1 cellular context compared by ENCODE assay signal in the genomic region with DNA sequence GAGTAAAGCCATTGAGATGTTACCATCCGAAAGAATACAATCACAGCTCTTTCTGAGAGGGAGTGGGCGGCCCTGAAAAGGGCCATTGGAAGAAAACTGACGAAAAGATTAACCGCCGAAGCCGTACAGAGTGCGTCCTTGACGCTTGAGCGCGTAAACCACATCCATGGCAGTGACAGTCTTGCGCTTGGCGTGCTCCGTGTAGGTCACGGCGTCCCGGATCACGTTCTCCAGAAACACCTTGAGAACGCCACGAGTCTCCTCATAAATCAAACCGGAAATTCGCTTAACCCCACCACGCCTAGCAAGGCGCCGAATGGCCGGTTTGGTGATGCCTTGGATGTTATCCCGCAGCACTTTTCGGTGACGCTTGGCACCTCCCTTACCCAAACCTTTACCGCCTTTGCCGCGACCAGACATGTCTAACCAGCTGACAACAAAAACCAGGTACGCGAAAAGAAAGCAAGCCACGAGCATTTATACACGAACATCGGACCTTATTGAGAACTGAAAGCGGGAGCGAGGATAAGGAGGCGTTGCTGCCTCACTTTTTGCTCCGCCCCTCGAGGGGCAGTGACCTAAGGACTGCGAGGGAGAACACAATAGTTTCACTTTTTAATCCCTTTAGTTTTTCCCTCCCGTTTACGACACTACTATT.
TF ChIP-seq lines count a peak whose summit lies in the region.

No MANE protein-coding gene starts in this region.

TF ChIP-seq in WTC11, 78 proteins besides CTCF, POLR2A, EP300 and RAD21 (continued from another document):
- TF ChIP-seq ZNF512 (CRISPR knock-in tag; IDR thresholded peaks at IDR 0.05; ENCODE audit: borderline replicate concordance) = no peak
